In the genomic region with DNA sequence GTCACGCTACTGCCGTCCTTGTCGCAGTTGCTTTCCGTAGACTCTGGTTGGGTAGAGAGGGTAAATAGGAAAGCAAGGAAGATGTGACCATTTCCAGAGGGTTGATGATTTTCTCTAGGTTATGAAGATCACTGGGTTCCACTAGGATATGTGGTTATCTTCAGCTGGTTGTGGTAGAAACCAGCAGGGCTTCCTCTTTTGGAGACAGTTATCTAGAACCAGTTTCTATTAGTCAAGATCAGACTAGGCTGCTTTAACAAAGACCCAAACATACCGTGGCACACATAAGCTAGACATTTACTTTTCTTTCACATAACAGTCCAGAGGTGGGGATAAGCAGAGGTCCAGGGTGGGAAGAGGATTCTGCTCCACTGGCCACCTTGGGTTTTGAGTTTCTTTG, we compare ENCODE assay signal across 16 cellular contexts. TPM values are rescaled to one million over a fixed set of nuclear protein-coding genes. Genes with fewer than 3 reads are reported as not detected.
"Had no signal": no experiment of that assay in that cellular context is flagged by ENCODE, and none has a peak within 500 bp of the region (broad histone marks: within the 10 kb centered on the region; RNA-seq: fewer than 3 reads in every experiment).

No MANE protein-coding gene starts in this region.

- ATAC-seq: activated naive CD8-positive, alpha-beta T cell treated with anti-CD3 and anti-CD28 coated beads, Interleukin-2, amount 50 U/mL, for 24 hours; activated T-helper 17 cell treated with anti-CD3 and anti-CD28 coated beads, Interleukin-2, amount 50 U/mL, for 72 hours; right lobe of liver; upper lobe of right lung had no signal

- FAIRE-seq: endothelial cell of umbilical vein, kidney had no signal

- DNase-seq: activated CD4-positive, alpha-beta T cell treated with anti-CD3 and anti-CD28 coated beads, Interleukin-2, amount 50 U/mL, for 48 hours; activated naive CD4-positive, alpha-beta T cell treated with anti-CD3 and anti-CD28 coated beads for 36 hours; activated naive CD8-positive, alpha-beta T cell treated with anti-CD3 and anti-CD28 coated beads, Interleukin-2, amount 50 U/mL, for 24 hours; aorta; cerebellar nuclear complex; effector CD8-positive, alpha-beta T cell; esophagus squamous epithelium; hypothalamus; kidney; right lobe of liver; stomach; testis; upper lobe of right lung; WERI-Rb-1 had no signal

RNA-seq across cellular contexts. Expression of gene MDH1B, which starts 59.9 kb away (rescaled TPM):
- total RNA-seq: endothelial cell of umbilical vein had no signal
